8 cellular contexts compared by ENCODE assay signal in the genomic region with DNA sequence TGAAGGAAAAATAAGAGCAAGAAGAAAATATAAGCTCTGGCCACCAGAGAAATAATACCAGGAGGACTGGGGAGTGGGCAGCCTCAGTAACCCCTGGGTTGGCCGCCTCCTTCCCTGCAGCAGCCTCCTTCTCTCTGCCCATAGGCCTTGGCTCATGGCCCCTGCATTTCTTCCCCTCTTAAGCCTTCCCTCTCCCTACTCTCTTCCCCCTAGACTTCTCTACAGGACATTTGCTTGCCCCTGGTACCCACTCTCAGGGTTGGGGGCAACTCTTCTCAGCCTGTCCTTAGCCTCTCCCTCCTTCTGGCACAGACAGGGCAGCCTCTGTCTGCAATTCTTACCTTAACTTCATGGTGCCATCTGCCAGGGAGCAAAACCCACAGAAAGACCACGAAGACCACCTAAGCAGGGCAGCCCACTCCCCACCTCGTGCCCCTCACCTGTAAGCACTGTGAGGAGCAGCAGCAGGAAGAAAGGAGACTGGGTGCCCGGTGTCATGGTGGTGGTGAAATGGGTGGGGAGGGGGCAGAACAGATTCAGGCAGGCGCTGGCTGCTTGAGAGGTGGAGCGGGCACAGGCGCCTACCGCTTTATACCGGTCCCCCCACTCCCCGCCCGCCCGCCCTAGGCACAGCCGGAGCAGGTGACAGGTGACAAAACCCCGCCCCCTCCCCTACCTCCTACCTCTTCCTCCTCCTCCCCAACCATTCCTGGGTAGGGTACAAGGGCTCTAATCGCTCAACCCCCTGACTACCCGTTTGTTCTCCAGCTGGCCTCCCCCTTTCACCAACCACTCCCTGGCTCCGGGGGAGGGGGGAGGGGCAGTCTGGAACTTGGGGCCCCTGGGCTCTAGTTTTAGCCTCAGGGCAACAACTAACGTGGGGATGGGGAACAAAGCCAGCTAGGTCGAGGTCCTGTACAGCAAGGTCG. TPM values are rescaled to one million over a fixed set of nuclear protein-coding genes. Genes with fewer than 3 reads are reported as not detected.
A peak's percentile ranks its signal among the peaks of the same experiment; 100 is the strongest.
DNase-seq lines count a peak whose midpoint lies in the region; ATAC-seq, FAIRE-seq and TF ChIP-seq lines count a peak whose summit lies in the region.

No MANE protein-coding gene starts in this region.

- no peak overlapping the region for H3K4me3 ChIP-seq in endothelial cell of umbilical vein (replicated peaks in 1 of 3; ENCODE audit: insufficient read depth in 1 of 3, low read depth in 1 of 3, low read length in 3 of 3)

- no peak for FAIRE-seq in endothelial cell of umbilical vein (lab: Jason Lieb, UNC)

- no peaks in the 10 kb centered on the region for H3K79me2 ChIP-seq in endothelial cell of umbilical vein (ENCODE audit: control insufficient read depth, insufficient read depth, low read length)

- H2AFZ ChIP-seq in endothelial cell of umbilical vein (ENCODE audit: low read depth, low read length), result peak overlapping the region; percentile 91

- peaks cover 13% of the 10 kb centered on the region for H3K4me1 ChIP-seq in endothelial cell of umbilical vein (ENCODE audit: control insufficient read depth, extremely low read depth, insufficient read depth, low read length)

- peak overlapping the region; percentile 77 to 97 (median 90) for H3K4me3 Mint-ChIP-seq in naive thymus-derived CD8-positive, alpha-beta T cell

- no TSS peak for BruUV-seq in endothelial cell of umbilical vein (replicated peaks; lab: Mats Ljungman, UMichigan)

- CTCF ChIA-PET in endothelial cell of umbilical vein (lab: Charles Lee), result interaction anchor here (0.6 to 3.7 kb wide), 20 partner anchors 8 to 456 kb away, joined by 3 to 88 read pairs (median 5); partner anchors contain the start of genes ADAM15, CLK2, EFNA1 and FDPS

- H3K9me3 ChIP-seq in endothelial cell of umbilical vein (replicated peaks; ENCODE audit: control insufficient read depth, insufficient read depth, low read length), result no peaks in the 10 kb centered on the region

- peak overlapping the region; percentile 78 for H3K4me2 ChIP-seq in endothelial cell of umbilical vein (ENCODE audit: insufficient read depth, low read length)

- H3K9me3 Mint-ChIP-seq in naive thymus-derived CD8-positive, alpha-beta T cell, result no peaks in the 10 kb centered on the region

- no peaks in the 10 kb centered on the region for H4K20me1 ChIP-seq in endothelial cell of umbilical vein (replicated peaks; ENCODE audit: control insufficient read depth, extremely low read depth, insufficient read depth, low read length)

- H3K27ac Mint-ChIP-seq in naive thymus-derived CD8-positive, alpha-beta T cell, result peak overlapping the region; percentile 93 to 100 (median 98)

- intact Hi-C loops in endothelial cell of umbilical vein (cut with micrococcal nuclease), result loop anchor here (2.0 to 5.0 kb wide), 4 partner anchors 16 to 115 kb away; partner anchors contain the start of genes FDPS and MTX1

- TF ChIP-seq CTCF in endothelial cell of umbilical vein (IDR thresholded peaks at IDR 0.05; ENCODE audit: extremely low read depth in 1 of 2, insufficient read depth in 1 of 2, low read depth in 1 of 2, low read length in 2 of 2), result no peak

- H3K27me3 ChIP-seq in endothelial cell of umbilical vein (ENCODE audit: control insufficient read depth in 2 of 2, insufficient read depth in 2 of 2, low read length in 2 of 2), result no peaks in the 10 kb centered on the region

- no peak for TF ChIP-seq POLR2A in endothelial cell of umbilical vein (IDR thresholded peaks at IDR 0.05; ENCODE audit: low read depth, low read length)

- H3K9ac ChIP-seq in endothelial cell of umbilical vein (replicated peaks; ENCODE audit: extremely low read depth, insufficient read depth, low read length), result peak overlapping the region; percentile 18

- no peaks in the 10 kb centered on the region for H3K36me3 Mint-ChIP-seq in naive thymus-derived CD8-positive, alpha-beta T cell

- DNase-seq in 8988T (peak; percentile 13), SW480 (ENCODE audit: low spot score) (peak; percentile 70), endothelial cell of umbilical vein (ENCODE audit: low read depth, low spot score) (no peak), GM19240 (ENCODE audit: insufficient read length, low spot score) (no peak), HK-2 (ENCODE audit: unreplicated experiment) (no peak), putamen (ENCODE audit: low spot score) (no peak)
- DNase-seq in naive thymus-derived CD8-positive, alpha-beta T cell, result peak in 7 of 10 donors; percentile 27 to 70 (median 42)

- POLR2A ChIA-PET in endothelial cell of umbilical vein (lab: Charles Lee), result interaction anchor here (0.6 to 2.3 kb wide), 3 partner anchors 20 to 142 kb away, joined by 3 to 8 read pairs (median 3); partner anchors contain the start of genes ADAM15 and KRTCAP2
- POLR2A ChIA-PET in naive thymus-derived CD8-positive, alpha-beta T cell (lab: Charles Lee), result interaction anchor here (0.5 to 5.1 kb wide), 8 partner anchors 12 to 108 kb away, joined by 4 to 150 read pairs (median 10); partner anchors contain the start of genes CLK2, KRTCAP2, MTX1 and THBS3

- no peaks in the 10 kb centered on the region for H3K9me1 ChIP-seq in endothelial cell of umbilical vein (replicated peaks; ENCODE audit: control insufficient read depth, extremely low read depth, insufficient read depth, low read length)

- dilution Hi-C loops in endothelial cell of umbilical vein (cut with MboI; ENCODE audit: extremely low pct_ligation_motif_present, low sequenced_read_pairs), result no loop called here

- peaks cover 23 to 39% (median 31%) of the 10 kb centered on the region in 4 donors for H3K4me1 Mint-ChIP-seq in naive thymus-derived CD8-positive, alpha-beta T cell

- H3K27me3 Mint-ChIP-seq in naive thymus-derived CD8-positive, alpha-beta T cell, result peaks cover 0 to 2% (median 0%) of the 10 kb centered on the region in 5 donors

- H3K36me3 ChIP-seq in endothelial cell of umbilical vein (ENCODE audit: control insufficient read depth in 2 of 2, extremely low read depth in 1 of 2, insufficient read depth in 2 of 2, low read length in 2 of 2), result peaks cover 0 to 1% of the 10 kb centered on the region in 2 experiments

- peak overlapping the region; percentile 1 for H3K27ac ChIP-seq in endothelial cell of umbilical vein (ENCODE audit: insufficient read depth, low read depth, low read length)

- peak; percentile 3 for ATAC-seq in HG02642 (IDR thresholded peaks at IDR 0.05; ENCODE audit: poor library complexity, unreplicated experiment)
- ATAC-seq in naive thymus-derived CD8-positive, alpha-beta T cell, result peak in 1 of 2 donors; percentile 3

RNA-seq across cellular contexts. Expression of gene THBS3, which starts 15.1 kb away (rescaled TPM):
- total RNA-seq in endothelial cell of umbilical vein, result 22.4 and 23.6 TPM in 2 replicates
- polyA plus RNA-seq in endothelial cell of umbilical vein, result 25.7 and 29.4 TPM in 2 replicates
- polyA plus RNA-seq in endothelial cell of umbilical vein (2011; cell fraction: cytosol; rRNA removed), result 11.5 and 13.1 TPM in 2 replicates
- 134 and 168 TPM in 2 replicates for polyA plus RNA-seq in endothelial cell of umbilical vein (2011; cell fraction: nucleus; rRNA removed)
- polyA plus RNA-seq in endothelial cell of umbilical vein (2012), result 18.6 and 32.2 TPM in 2 replicates
- polyA minus RNA-seq in endothelial cell of umbilical vein, result 30.1 and 36.1 TPM in 2 replicates
- 2.7 TPM for polyA minus RNA-seq in endothelial cell of umbilical vein (2011; cell fraction: cytosol; rRNA and poly(A)+ RNA removed)
- polyA minus RNA-seq in endothelial cell of umbilical vein (2011; cell fraction: nucleus; rRNA and poly(A)+ RNA removed), result 23.8 and 26.1 TPM in 2 replicates
- total RNA-seq in naive thymus-derived CD8-positive, alpha-beta T cell, result 10 to 100 TPM; 36.8 to 37.9 TPM
- 1 to 10 TPM; 1.2 to 3.8 (median 3.0) TPM for polyA plus RNA-seq in naive thymus-derived CD8-positive, alpha-beta T cell

RNA-seq across cellular contexts. Expression of gene MTX1, which starts 15.9 kb away (rescaled TPM):
- 49.1 and 53.0 TPM in 2 replicates for total RNA-seq in endothelial cell of umbilical vein
- 109 and 137 TPM in 2 replicates for polyA plus RNA-seq in endothelial cell of umbilical vein
- 83.3 and 90.2 TPM in 2 replicates for polyA plus RNA-seq in endothelial cell of umbilical vein (2011; cell fraction: cytosol; rRNA removed)
- polyA plus RNA-seq in endothelial cell of umbilical vein (2011; cell fraction: nucleus; rRNA removed), result 45.5 and 50.8 TPM in 2 replicates
- 56.9 and 61.7 TPM in 2 replicates for polyA plus RNA-seq in endothelial cell of umbilical vein (2012)
- 44.4 and 56.0 TPM in 2 replicates for polyA minus RNA-seq in endothelial cell of umbilical vein
- polyA minus RNA-seq in endothelial cell of umbilical vein (2011; cell fraction: cytosol; rRNA and poly(A)+ RNA removed), result 63.1 TPM
- polyA minus RNA-seq in endothelial cell of umbilical vein (2011; cell fraction: nucleus; rRNA and poly(A)+ RNA removed), result 14.8 and 20.2 TPM in 2 replicates
- 10 to 100 TPM; 26.9 to 27.1 TPM for total RNA-seq in naive thymus-derived CD8-positive, alpha-beta T cell
- polyA plus RNA-seq in naive thymus-derived CD8-positive, alpha-beta T cell, result 10 to 100 TPM; 45.8 to 50.7 (median 48.5) TPM

RNA-seq across cellular contexts. Expression of gene TRIM46, which starts 19.0 kb away (rescaled TPM):
- total RNA-seq in endothelial cell of umbilical vein, result 9.6 and 10.0 TPM in 2 replicates
- polyA plus RNA-seq in endothelial cell of umbilical vein, result 9.5 and 12.7 TPM in 2 replicates
- polyA plus RNA-seq in endothelial cell of umbilical vein (2011; cell fraction: cytosol; rRNA removed), result 4.9 and 5.8 TPM in 2 replicates
- polyA plus RNA-seq in endothelial cell of umbilical vein (2011; cell fraction: nucleus; rRNA removed), result 20.9 and 24.0 TPM in 2 replicates
- polyA plus RNA-seq in endothelial cell of umbilical vein (2012), result 5.6 and 7.1 TPM in 2 replicates
- 7.2 and 10.3 TPM in 2 replicates for polyA minus RNA-seq in endothelial cell of umbilical vein
- polyA minus RNA-seq in endothelial cell of umbilical vein (2011; cell fraction: cytosol; rRNA and poly(A)+ RNA removed), result not detected
- polyA minus RNA-seq in endothelial cell of umbilical vein (2011; cell fraction: nucleus; rRNA and poly(A)+ RNA removed), result 10.0 and 11.3 TPM in 2 replicates
- total RNA-seq in naive thymus-derived CD8-positive, alpha-beta T cell, result 1 to 10 TPM; 4.0 to 4.1 TPM
- polyA plus RNA-seq in naive thymus-derived CD8-positive, alpha-beta T cell, result under 1 TPM; 0.40 to 0.92 (median 0.60) TPM

RNA-seq across cellular contexts. Expression of gene KRTCAP2, which starts 19.5 kb away (rescaled TPM):
- 170 and 207 TPM in 2 replicates for total RNA-seq in endothelial cell of umbilical vein
- polyA plus RNA-seq in endothelial cell of umbilical vein, result 362 and 409 TPM in 2 replicates
- polyA plus RNA-seq in endothelial cell of umbilical vein (2011; cell fraction: cytosol; rRNA removed), result 298 and 301 TPM in 2 replicates
- polyA plus RNA-seq in endothelial cell of umbilical vein (2011; cell fraction: nucleus; rRNA removed), result 92.2 and 112 TPM in 2 replicates
- polyA plus RNA-seq in endothelial cell of umbilical vein (2012), result 200 and 222 TPM in 2 replicates
- 246 and 346 TPM in 2 replicates for polyA minus RNA-seq in endothelial cell of umbilical vein
- 286 TPM for polyA minus RNA-seq in endothelial cell of umbilical vein (2011; cell fraction: cytosol; rRNA and poly(A)+ RNA removed)
- 38.0 and 44.5 TPM in 2 replicates for polyA minus RNA-seq in endothelial cell of umbilical vein (2011; cell fraction: nucleus; rRNA and poly(A)+ RNA removed)
- total RNA-seq in naive thymus-derived CD8-positive, alpha-beta T cell, result 100 to 1,000 TPM; 148 to 152 TPM
- polyA plus RNA-seq in naive thymus-derived CD8-positive, alpha-beta T cell, result 100 to 1,000 TPM; 453 to 495 (median 490) TPM

RNA-seq across cellular contexts. Expression of gene DPM3, which starts 52.3 kb away (rescaled TPM):
- 69.6 and 78.8 TPM in 2 replicates for total RNA-seq in endothelial cell of umbilical vein
- 258 and 315 TPM in 2 replicates for polyA plus RNA-seq in endothelial cell of umbilical vein
- polyA plus RNA-seq in endothelial cell of umbilical vein (2011; cell fraction: cytosol; rRNA removed), result 105 and 126 TPM in 2 replicates
- polyA plus RNA-seq in endothelial cell of umbilical vein (2011; cell fraction: nucleus; rRNA removed), result 31.3 and 32.5 TPM in 2 replicates
- polyA plus RNA-seq in endothelial cell of umbilical vein (2012), result 62.2 and 63.4 TPM in 2 replicates
- polyA minus RNA-seq in endothelial cell of umbilical vein, result 16.3 and 17.2 TPM in 2 replicates
- 39.9 TPM for polyA minus RNA-seq in endothelial cell of umbilical vein (2011; cell fraction: cytosol; rRNA and poly(A)+ RNA removed)
- 3.8 and 6.2 TPM in 2 replicates for polyA minus RNA-seq in endothelial cell of umbilical vein (2011; cell fraction: nucleus; rRNA and poly(A)+ RNA removed)
- total RNA-seq in naive thymus-derived CD8-positive, alpha-beta T cell, result 10 to 100 TPM; 45.2 to 59.8 TPM
- 100 to 1,000 TPM; 103 to 159 (median 159) TPM for polyA plus RNA-seq in naive thymus-derived CD8-positive, alpha-beta T cell

Comparison
In these comparisons a context has a peak if more than half of its experiments do, and no peak if none do; other contexts are left out.
1. DNase-seq: peak in 8988T (single experiment), SW480 (single experiment) and naive thymus-derived CD8-positive, alpha-beta T cell (7 of 10); none in endothelial cell of umbilical vein (single experiment), GM19240 (single experiment), HK-2 (single experiment) and putamen (single experiment).